In the genomic region with DNA sequence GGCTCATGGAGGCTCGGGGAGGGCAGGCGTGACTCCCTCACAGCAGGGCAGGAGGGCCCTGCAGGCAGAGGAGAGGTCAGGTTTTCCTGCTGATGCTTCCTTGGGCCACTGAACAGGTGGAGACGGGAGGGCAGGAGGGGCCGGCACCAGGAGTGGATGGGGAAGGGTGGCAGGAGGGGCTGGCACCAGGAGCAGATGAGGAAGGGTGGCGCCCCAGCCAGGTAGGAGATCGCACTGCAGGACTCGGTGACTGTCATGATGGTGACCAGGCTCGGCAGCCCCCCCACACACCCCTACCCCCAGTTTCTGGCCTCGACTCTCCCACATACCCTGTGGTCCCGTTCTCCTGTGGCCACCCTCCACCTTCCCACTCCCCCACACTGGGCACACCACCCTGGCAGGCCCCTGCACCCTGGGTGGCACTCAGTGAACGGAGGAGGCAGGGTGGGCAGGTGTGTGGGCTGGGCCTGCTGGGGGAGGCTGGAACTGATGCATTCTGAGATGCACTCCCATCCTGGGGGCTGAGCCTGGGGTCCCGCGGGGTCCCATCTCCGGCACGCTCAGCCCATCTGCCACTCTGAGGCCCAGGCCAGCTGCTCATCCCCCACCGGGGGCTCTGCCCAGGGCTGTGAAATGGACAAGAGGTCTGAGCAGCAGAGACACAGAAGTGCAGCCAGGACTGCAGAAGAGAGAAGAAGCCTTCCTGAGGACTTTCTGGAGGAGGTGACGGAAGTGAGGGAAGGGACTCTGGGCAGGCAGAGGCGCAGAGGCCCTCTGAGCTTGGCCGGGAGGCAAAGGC, we compare ENCODE assay signal across 1 cellular context.
TF ChIP-seq lines count a peak whose summit lies in the region.

No MANE protein-coding gene starts in this region.

TF ChIP-seq in H1, 55 proteins besides CTCF, POLR2A, EP300 and RAD21:
- TF ChIP-seq TAF1 (IDR thresholded peaks at IDR 0.05; ENCODE audit: low read depth, low read length), result no peak
- TF ChIP-seq MAFK (IDR thresholded peaks at IDR 0.05; ENCODE audit: low read depth, low read length), result no peak
- TF ChIP-seq POLR2AphosphoS5 (IDR thresholded peaks at IDR 0.05; ENCODE audit: low read depth, low read length), result no peak
- TF ChIP-seq YY1 (IDR thresholded peaks at IDR 0.05; ENCODE audit: low read depth, low read length), result no peak
- no peak for TF ChIP-seq CTBP2 (IDR thresholded peaks at IDR 0.05; ENCODE audit: borderline replicate concordance, insufficient read depth, insufficient read length, low read length)
- no peak for TF ChIP-seq RXRA (IDR thresholded peaks at IDR 0.05; ENCODE audit: insufficient read depth, low read depth, low read length)
- no peak for TF ChIP-seq KDM4A (IDR thresholded peaks at IDR 0.05; ENCODE audit: low read depth, low read length, severe bottlenecking)
TF ChIP-seq in H1: peak in this region for 0.
